1 cellular context compared by ENCODE assay signal in the genomic region with DNA sequence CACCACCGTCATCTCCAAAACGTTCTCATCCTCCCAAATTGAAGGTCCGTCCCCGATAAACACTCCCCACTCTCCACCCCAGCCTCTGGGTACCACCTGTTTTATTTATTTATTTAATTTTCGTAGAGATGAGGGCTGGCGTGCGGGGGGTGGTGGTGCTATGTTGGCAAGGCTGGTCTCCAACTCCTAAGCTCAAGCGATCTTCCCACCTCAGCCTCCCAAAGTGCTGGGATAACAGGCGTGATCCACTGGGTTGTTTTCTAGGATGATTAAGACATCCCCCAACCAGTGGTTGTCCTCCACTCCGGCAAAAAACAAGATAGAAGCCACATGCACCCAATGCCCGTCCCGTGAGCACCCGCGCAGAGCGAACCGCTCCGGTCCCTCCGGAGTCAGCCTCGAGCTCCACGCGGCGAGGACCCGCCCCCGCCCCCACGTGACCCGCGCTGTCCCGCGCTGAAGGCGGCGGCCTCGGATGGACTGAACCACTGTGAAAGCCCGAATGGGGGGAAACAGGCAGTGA.
TF ChIP-seq lines count a peak whose summit lies in the region.

No MANE protein-coding gene starts in this region.

TF ChIP-seq in K562, 482 proteins besides CTCF, POLR2A, EP300 and RAD21 (continued from another document and continues in another):
- TF ChIP-seq, protein P1, sequence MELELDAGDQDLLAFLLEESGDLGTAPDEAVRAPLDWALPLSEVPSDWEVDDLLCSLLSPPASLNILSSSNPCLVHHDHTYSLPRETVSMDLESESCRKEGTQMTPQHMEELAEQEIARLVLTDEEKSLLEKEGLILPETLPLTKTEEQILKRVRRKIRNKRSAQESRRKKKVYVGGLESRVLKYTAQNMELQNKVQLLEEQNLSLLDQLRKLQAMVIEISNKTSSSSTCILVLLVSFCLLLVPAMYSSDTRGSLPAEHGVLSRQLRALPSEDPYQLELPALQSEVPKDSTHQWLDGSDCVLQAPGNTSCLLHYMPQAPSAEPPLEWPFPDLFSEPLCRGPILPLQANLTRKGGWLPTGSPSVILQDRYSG (tag; conservative IDR thresholded peaks at IDR 0.05; ENCODE audit: low read depth) = peak; percentile 88
- TF ChIP-seq, protein P2, sequence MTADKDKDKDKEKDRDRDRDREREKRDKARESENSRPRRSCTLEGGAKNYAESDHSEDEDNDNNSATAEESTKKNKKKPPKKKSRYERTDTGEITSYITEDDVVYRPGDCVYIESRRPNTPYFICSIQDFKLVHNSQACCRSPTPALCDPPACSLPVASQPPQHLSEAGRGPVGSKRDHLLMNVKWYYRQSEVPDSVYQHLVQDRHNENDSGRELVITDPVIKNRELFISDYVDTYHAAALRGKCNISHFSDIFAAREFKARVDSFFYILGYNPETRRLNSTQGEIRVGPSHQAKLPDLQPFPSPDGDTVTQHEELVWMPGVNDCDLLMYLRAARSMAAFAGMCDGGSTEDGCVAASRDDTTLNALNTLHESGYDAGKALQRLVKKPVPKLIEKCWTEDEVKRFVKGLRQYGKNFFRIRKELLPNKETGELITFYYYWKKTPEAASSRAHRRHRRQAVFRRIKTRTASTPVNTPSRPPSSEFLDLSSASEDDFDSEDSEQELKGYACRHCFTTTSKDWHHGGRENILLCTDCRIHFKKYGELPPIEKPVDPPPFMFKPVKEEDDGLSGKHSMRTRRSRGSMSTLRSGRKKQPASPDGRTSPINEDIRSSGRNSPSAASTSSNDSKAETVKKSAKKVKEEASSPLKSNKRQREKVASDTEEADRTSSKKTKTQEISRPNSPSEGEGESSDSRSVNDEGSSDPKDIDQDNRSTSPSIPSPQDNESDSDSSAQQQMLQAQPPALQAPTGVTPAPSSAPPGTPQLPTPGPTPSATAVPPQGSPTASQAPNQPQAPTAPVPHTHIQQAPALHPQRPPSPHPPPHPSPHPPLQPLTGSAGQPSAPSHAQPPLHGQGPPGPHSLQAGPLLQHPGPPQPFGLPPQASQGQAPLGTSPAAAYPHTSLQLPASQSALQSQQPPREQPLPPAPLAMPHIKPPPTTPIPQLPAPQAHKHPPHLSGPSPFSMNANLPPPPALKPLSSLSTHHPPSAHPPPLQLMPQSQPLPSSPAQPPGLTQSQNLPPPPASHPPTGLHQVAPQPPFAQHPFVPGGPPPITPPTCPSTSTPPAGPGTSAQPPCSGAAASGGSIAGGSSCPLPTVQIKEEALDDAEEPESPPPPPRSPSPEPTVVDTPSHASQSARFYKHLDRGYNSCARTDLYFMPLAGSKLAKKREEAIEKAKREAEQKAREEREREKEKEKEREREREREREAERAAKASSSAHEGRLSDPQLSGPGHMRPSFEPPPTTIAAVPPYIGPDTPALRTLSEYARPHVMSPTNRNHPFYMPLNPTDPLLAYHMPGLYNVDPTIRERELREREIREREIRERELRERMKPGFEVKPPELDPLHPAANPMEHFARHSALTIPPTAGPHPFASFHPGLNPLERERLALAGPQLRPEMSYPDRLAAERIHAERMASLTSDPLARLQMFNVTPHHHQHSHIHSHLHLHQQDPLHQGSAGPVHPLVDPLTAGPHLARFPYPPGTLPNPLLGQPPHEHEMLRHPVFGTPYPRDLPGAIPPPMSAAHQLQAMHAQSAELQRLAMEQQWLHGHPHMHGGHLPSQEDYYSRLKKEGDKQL (CRISPR knock-in tag; IDR thresholded peaks at IDR 0.05; ENCODE audit: borderline replicate concordance) = no peak
- TF ChIP-seq SREBF2 (CRISPR knock-in tag; IDR thresholded peaks at IDR 0.05) (no peak), DIDO1 (tag; IDR thresholded peaks at IDR 0.05; ENCODE audit: low read depth) (peak; percentile 5; the same call in 1 of the 2 replicates), GTF2E2 (tag; IDR thresholded peaks at IDR 0.05) (no peak; the same call in 1 of the 2 replicates), KAT7 (CRISPR knock-in tag; IDR thresholded peaks at IDR 0.05; ENCODE audit: borderline replicate concordance) (no peak), ASH1L (IDR thresholded peaks at IDR 0.05; ENCODE audit: borderline replicate concordance, low read depth, partially characterized antibody) (no peak), ZNF311 (CRISPR knock-in tag; IDR thresholded peaks at IDR 0.05) (no peak), ETV1 (tag; conservative IDR thresholded peaks at IDR 0.05; ENCODE audit: low read depth) (peak; percentile 33; the same call in 1 of the 2 replicates), KLF6 (CRISPR knock-in tag; IDR thresholded peaks at IDR 0.05; ENCODE audit: borderline replicate concordance) (peak; percentile 75; the same call in 1 of the 2 replicates), LEF1 (IDR thresholded peaks at IDR 0.05) (no peak), POLR2G (IDR thresholded peaks at IDR 0.05; ENCODE audit: low read depth, low read length) (peak; percentile 92), NUFIP1 (IDR thresholded peaks at IDR 0.05; ENCODE audit: partially characterized antibody) (peak; percentile 70), MEF2D (tag; conservative IDR thresholded peaks at IDR 0.05; ENCODE audit: low read depth) (peak; percentile 63; the same call in 1 of the 2 replicates), TRIM24 (IDR thresholded peaks at IDR 0.05) (peak in 1 of 2 experiments; percentile 21; a peak in 1 of 4 replicates), NELFE (IDR thresholded peaks at IDR 0.05; ENCODE audit: insufficient read depth, insufficient read length) (no peak), ZNF282 (CRISPR knock-in tag; IDR thresholded peaks at IDR 0.05) (peak; percentile 98; the same call in 1 of the 2 replicates)
- TF ChIP-seq, protein P3, sequence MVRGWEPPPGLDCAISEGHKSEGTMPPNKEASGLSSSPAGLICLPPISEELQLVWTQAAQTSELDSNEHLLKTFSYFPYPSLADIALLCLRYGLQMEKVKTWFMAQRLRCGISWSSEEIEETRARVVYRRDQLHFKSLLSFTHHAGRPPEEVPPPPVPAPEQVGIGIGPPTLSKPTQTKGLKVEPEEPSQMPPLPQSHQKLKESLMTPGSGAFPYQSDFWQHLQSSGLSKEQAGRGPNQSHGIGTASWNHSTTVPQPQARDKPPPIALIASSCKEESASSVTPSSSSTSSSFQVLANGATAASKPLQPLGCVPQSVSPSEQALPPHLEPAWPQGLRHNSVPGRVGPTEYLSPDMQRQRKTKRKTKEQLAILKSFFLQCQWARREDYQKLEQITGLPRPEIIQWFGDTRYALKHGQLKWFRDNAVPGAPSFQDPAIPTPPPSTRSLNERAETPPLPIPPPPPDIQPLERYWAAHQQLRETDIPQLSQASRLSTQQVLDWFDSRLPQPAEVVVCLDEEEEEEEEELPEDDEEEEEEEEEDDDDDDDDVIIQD (CRISPR knock-in tag; IDR thresholded peaks at IDR 0.05) = no peak
- TF ChIP-seq, protein P4, sequence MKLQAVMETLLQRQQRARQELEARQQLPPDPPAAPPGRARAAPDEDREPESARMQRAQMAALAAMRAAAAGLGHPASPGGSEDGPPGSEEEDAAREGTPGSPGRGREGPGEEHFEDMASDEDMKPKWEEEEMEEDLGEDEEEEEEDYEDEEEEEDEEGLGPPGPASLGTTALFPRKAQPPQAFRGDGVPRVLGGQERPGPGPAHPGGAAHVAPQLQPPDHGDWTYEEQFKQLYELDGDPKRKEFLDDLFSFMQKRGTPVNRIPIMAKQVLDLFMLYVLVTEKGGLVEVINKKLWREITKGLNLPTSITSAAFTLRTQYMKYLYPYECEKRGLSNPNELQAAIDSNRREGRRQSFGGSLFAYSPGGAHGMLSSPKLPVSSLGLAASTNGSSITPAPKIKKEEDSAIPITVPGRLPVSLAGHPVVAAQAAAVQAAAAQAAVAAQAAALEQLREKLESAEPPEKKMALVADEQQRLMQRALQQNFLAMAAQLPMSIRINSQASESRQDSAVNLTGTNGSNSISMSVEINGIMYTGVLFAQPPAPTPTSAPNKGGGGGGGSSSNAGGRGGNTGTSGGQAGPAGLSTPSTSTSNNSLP (IDR thresholded peaks at IDR 0.05; ENCODE audit: borderline replicate concordance, low read depth, low read length) = no peak
- TF ChIP-seq, protein P5, sequence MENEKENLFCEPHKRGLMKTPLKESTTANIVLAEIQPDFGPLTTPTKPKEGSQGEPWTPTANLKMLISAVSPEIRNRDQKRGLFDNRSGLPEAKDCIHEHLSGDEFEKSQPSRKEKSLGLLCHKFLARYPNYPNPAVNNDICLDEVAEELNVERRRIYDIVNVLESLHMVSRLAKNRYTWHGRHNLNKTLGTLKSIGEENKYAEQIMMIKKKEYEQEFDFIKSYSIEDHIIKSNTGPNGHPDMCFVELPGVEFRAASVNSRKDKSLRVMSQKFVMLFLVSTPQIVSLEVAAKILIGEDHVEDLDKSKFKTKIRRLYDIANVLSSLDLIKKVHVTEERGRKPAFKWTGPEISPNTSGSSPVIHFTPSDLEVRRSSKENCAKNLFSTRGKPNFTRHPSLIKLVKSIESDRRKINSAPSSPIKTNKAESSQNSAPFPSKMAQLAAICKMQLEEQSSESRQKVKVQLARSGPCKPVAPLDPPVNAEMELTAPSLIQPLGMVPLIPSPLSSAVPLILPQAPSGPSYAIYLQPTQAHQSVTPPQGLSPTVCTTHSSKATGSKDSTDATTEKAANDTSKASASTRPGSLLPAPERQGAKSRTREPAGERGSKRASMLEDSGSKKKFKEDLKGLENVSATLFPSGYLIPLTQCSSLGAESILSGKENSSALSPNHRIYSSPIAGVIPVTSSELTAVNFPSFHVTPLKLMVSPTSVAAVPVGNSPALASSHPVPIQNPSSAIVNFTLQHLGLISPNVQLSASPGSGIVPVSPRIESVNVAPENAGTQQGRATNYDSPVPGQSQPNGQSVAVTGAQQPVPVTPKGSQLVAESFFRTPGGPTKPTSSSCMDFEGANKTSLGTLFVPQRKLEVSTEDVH (IDR thresholded peaks at IDR 0.05; ENCODE audit: low read depth, partially characterized antibody) = peak; percentile 69
- TF ChIP-seq, protein P6, sequence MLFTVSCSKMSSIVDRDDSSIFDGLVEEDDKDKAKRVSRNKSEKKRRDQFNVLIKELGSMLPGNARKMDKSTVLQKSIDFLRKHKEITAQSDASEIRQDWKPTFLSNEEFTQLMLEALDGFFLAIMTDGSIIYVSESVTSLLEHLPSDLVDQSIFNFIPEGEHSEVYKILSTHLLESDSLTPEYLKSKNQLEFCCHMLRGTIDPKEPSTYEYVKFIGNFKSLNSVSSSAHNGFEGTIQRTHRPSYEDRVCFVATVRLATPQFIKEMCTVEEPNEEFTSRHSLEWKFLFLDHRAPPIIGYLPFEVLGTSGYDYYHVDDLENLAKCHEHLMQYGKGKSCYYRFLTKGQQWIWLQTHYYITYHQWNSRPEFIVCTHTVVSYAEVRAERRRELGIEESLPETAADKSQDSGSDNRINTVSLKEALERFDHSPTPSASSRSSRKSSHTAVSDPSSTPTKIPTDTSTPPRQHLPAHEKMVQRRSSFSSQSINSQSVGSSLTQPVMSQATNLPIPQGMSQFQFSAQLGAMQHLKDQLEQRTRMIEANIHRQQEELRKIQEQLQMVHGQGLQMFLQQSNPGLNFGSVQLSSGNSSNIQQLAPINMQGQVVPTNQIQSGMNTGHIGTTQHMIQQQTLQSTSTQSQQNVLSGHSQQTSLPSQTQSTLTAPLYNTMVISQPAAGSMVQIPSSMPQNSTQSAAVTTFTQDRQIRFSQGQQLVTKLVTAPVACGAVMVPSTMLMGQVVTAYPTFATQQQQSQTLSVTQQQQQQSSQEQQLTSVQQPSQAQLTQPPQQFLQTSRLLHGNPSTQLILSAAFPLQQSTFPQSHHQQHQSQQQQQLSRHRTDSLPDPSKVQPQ (CRISPR knock-in tag; IDR thresholded peaks at IDR 0.05; ENCODE audit: borderline replicate concordance) = no peak
- TF ChIP-seq, protein P7, sequence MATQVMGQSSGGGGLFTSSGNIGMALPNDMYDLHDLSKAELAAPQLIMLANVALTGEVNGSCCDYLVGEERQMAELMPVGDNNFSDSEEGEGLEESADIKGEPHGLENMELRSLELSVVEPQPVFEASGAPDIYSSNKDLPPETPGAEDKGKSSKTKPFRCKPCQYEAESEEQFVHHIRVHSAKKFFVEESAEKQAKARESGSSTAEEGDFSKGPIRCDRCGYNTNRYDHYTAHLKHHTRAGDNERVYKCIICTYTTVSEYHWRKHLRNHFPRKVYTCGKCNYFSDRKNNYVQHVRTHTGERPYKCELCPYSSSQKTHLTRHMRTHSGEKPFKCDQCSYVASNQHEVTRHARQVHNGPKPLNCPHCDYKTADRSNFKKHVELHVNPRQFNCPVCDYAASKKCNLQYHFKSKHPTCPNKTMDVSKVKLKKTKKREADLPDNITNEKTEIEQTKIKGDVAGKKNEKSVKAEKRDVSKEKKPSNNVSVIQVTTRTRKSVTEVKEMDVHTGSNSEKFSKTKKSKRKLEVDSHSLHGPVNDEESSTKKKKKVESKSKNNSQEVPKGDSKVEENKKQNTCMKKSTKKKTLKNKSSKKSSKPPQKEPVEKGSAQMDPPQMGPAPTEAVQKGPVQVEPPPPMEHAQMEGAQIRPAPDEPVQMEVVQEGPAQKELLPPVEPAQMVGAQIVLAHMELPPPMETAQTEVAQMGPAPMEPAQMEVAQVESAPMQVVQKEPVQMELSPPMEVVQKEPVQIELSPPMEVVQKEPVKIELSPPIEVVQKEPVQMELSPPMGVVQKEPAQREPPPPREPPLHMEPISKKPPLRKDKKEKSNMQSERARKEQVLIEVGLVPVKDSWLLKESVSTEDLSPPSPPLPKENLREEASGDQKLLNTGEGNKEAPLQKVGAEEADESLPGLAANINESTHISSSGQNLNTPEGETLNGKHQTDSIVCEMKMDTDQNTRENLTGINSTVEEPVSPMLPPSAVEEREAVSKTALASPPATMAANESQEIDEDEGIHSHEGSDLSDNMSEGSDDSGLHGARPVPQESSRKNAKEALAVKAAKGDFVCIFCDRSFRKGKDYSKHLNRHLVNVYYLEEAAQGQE (CRISPR knock-in tag; IDR thresholded peaks at IDR 0.05; ENCODE audit: low read depth) = no peak; the same call in 1 of the 2 replicates
- TF ChIP-seq, protein P8, sequence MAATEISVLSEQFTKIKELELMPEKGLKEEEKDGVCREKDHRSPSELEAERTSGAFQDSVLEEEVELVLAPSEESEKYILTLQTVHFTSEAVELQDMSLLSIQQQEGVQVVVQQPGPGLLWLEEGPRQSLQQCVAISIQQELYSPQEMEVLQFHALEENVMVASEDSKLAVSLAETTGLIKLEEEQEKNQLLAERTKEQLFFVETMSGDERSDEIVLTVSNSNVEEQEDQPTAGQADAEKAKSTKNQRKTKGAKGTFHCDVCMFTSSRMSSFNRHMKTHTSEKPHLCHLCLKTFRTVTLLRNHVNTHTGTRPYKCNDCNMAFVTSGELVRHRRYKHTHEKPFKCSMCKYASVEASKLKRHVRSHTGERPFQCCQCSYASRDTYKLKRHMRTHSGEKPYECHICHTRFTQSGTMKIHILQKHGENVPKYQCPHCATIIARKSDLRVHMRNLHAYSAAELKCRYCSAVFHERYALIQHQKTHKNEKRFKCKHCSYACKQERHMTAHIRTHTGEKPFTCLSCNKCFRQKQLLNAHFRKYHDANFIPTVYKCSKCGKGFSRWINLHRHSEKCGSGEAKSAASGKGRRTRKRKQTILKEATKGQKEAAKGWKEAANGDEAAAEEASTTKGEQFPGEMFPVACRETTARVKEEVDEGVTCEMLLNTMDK (IDR thresholded peaks at IDR 0.05; ENCODE audit: borderline replicate concordance, insufficient read depth, low read depth, low read length, poor library complexity, severe bottlenecking) = no peak
- TF ChIP-seq, protein P9, sequence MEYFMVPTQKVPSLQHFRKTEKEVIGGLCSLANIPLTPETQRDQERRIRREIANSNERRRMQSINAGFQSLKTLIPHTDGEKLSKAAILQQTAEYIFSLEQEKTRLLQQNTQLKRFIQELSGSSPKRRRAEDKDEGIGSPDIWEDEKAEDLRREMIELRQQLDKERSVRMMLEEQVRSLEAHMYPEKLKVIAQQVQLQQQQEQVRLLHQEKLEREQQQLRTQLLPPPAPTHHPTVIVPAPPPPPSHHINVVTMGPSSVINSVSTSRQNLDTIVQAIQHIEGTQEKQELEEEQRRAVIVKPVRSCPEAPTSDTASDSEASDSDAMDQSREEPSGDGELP (CRISPR knock-in tag; IDR thresholded peaks at IDR 0.05; ENCODE audit: borderline replicate concordance) = peak; percentile 93
